In the genomic region with DNA sequence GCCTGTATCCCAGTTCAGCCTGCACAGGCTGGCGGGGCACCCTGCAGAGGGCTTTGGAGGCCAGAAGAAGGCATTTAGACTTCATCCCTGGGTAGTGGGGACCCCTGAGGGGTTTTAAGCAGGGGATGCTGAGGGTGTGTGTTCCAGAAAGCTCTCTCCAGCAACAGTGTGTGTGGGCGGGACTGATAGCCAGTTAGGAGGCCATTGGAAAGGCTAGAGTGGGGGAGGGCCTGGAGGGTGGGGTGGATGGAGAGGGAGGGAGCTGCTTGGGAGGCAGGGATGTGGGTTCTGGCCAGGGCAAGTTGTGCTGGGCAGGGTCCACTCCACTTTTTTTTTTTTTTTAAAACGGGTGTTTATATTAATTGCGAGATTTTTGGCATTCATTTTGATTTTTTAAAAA, we compare ENCODE assay signal across 20 cellular contexts.
"Had no signal": no experiment of that assay in that cellular context is flagged by ENCODE, and none has a peak within 500 bp of the region (broad histone marks: within the 10 kb centered on the region; RNA-seq: fewer than 3 reads in every experiment).

No MANE protein-coding gene starts in this region.

- H3K27me3 Mint-ChIP-seq: activated naive CD4-positive, alpha-beta T cell treated with anti-CD3 and anti-CD28 coated beads, Interleukin-2, amount 50 U/mL, for 24 hours had no signal

- H3K9me3 ChIP-seq: adrenal gland, mucosa of descending colon, psoas muscle, right lobe of liver, stomach, thyroid gland had no signal

- H3K4me3 ChIP-seq: adrenal gland, mucosa of descending colon, neural progenitor cell, psoas muscle, right lobe of liver, stomach, thyroid gland had no signal

- H3K4me3 Mint-ChIP-seq: activated naive CD4-positive, alpha-beta T cell treated with anti-CD3 and anti-CD28 coated beads, Interleukin-2, amount 50 U/mL, for 24 hours; stimulated activated effector memory CD8-positive, alpha-beta T cell treated with anti-CD3 and anti-CD28 coated beads, Interleukin-12 subunit alpha, Interleukin-12 subunit beta, amount 100 ng/mL, for 72 hours had no signal

- H3K9me3 Mint-ChIP-seq: activated naive CD4-positive, alpha-beta T cell treated with anti-CD3 and anti-CD28 coated beads, Interleukin-2, amount 50 U/mL, for 24 hours; naive B cell; neural progenitor cell; stimulated activated effector memory CD8-positive, alpha-beta T cell treated with anti-CD3 and anti-CD28 coated beads, Interleukin-12 subunit alpha, Interleukin-12 subunit beta, amount 100 ng/mL, for 72 hours had no signal

- DNase-seq: activated CD4-positive, alpha-beta T cell treated with anti-CD3 and anti-CD28 coated beads for 1 hour; activated CD8-positive, alpha-beta memory T cell treated with anti-CD3 and anti-CD28 coated beads for 24 hours; activated CD8-positive, alpha-beta memory T cell treated with anti-CD3 and anti-CD28 coated beads, Interleukin-2, amount 50 U/mL, for 48 hours; activated effector memory CD4-positive, alpha-beta T cell treated with Interleukin-2 at 50 U/mL for 16 hours; activated T-cell treated with anti-CD3 and anti-CD28 coated beads, Interleukin-2, amount 50 U/mL, for 48 hours; adrenal gland; erythroblast; left cardiac atrium; mesenchymal stem cell; mucosa of descending colon; naive B cell; psoas muscle; right lobe of liver; stimulated activated CD4-positive, alpha-beta T cell treated with anti-CD3 and anti-CD28 coated beads, Interleukin-4, amount 100 ng/mL, for 24 hours; stomach; thyroid gland; WERI-Rb-1 had no signal

- H3K36me3 Mint-ChIP-seq: activated naive CD4-positive, alpha-beta T cell treated with anti-CD3 and anti-CD28 coated beads, Interleukin-2, amount 50 U/mL, for 24 hours; naive B cell; neural progenitor cell; stimulated activated effector memory CD8-positive, alpha-beta T cell treated with anti-CD3 and anti-CD28 coated beads, Interleukin-12 subunit alpha, Interleukin-12 subunit beta, amount 100 ng/mL, for 72 hours had no signal

- H3K36me3 ChIP-seq: neural progenitor cell, right lobe of liver, WERI-Rb-1 had no signal

- H3K4me1 Mint-ChIP-seq: stimulated activated effector memory CD8-positive, alpha-beta T cell treated with anti-CD3 and anti-CD28 coated beads, Interleukin-12 subunit alpha, Interleukin-12 subunit beta, amount 100 ng/mL, for 72 hours had no signal

- H3K4me1 ChIP-seq: adrenal gland had no signal

- H3K27me3 ChIP-seq: adrenal gland, right lobe of liver, stomach, thyroid gland had no signal

- H3K27ac Mint-ChIP-seq: activated naive CD4-positive, alpha-beta T cell treated with anti-CD3 and anti-CD28 coated beads, Interleukin-2, amount 50 U/mL, for 24 hours; stimulated activated effector memory CD8-positive, alpha-beta T cell treated with anti-CD3 and anti-CD28 coated beads, Interleukin-12 subunit alpha, Interleukin-12 subunit beta, amount 100 ng/mL, for 72 hours had no signal

- H3K27ac ChIP-seq: adrenal gland, neural progenitor cell, right lobe of liver, thyroid gland, WERI-Rb-1 had no signal

- ATAC-seq: mucosa of descending colon; psoas muscle; right lobe of liver; stimulated activated effector memory CD8-positive, alpha-beta T cell treated with anti-CD3 and anti-CD28 coated beads, Interleukin-12 subunit alpha, Interleukin-12 subunit beta, amount 100 ng/mL, for 72 hours had no signal
